ENCODE assay signal across 8 cellular contexts in the genomic region with DNA sequence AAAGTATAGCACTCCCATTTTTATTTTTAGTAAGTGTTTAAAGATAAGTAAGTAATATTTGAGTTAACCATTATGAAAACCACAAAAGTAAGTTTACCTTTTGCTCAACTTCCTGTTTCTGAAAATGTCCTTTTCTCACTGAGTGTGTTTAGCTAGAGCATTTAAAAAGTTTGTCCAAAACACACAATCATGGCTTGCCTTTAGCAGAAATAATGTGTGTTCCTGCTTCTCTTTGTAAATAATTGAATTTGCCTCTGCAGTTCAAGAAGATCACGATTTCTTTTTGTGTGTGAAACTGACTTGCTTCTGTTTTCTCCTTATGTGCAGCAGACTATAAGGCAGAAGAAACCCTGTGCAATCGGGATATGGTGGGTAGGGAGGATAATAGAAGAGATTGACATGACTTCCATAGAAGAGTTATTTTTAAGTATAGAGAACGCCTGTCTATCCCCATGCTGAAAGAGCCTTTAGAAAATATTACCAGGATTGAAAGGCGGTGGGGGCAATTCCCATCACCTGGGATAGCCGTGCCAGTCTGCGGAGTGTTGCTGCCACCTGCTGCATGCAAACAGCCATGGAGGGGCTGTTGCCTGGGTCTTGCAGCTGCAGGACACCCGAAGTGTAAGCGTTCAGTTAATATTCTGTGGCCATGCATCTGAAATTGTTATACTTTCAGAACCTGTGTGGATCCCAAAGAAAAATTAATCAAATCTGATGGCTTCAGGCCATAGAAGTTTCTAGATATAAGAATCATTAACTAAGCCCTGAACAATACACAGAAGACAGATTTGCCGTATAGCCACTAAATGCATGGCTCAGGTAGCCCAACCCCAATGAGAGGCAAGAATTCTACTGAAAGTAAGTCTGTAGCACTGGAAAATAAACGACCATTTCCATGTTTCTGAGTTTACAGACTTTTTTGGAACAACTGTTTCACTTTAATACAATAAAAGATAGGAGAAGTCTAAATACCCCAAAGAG. TPM values are rescaled to one million over a fixed set of nuclear protein-coding genes. Genes with fewer than 3 reads are reported as not detected.
DNase-seq lines count a peak whose midpoint lies in the region; ATAC-seq and TF ChIP-seq lines count a peak whose summit lies in the region.

No MANE protein-coding gene starts in this region.

- peaks cover 34% of the 10 kb centered on the region for H3K36me3 Mint-ChIP-seq in activated CD8-positive, alpha-beta T cell treated with anti-CD3 and anti-CD28 coated beads, Interleukin-2, amount 10 ng/mL, durations not matched to agents 7 days and 5 days (ENCODE audit: low read depth)
- no peaks in the 10 kb centered on the region for H3K36me3 Mint-ChIP-seq in type B pancreatic cell

- CTCF ChIA-PET in activated CD8-positive, alpha-beta T cell treated with anti-CD3 and anti-CD28 coated beads, Interleukin-2, amount 10 ng/mL, durations not matched to agents 7 days and 5 days (lab: Charles Lee), result interaction anchor here (0.6 to 3.5 kb wide), 30 partner anchors 8 to 528 kb away, joined by 3 to 15 read pairs (median 3); no protein-coding TSS in a partner anchor

- H3K9me3 Mint-ChIP-seq in activated CD8-positive, alpha-beta T cell treated with anti-CD3 and anti-CD28 coated beads, Interleukin-2, amount 10 ng/mL, durations not matched to agents 7 days and 5 days (ENCODE audit: insufficient read depth), result no peaks in the 10 kb centered on the region
- H3K9me3 Mint-ChIP-seq in type B pancreatic cell, result peaks cover 7% of the 10 kb centered on the region

- H3K4me3 ChIP-seq in epithelial cell of proximal tubule (ENCODE audit: low read depth, low read length), result peak overlapping the region; percentile 22

- H3K4me1 Mint-ChIP-seq in activated CD8-positive, alpha-beta T cell treated with anti-CD3 and anti-CD28 coated beads, Interleukin-2, amount 10 ng/mL, durations not matched to agents 7 days and 5 days (ENCODE audit: low read depth), result peaks cover 57% of the 10 kb centered on the region
- peaks cover 19% of the 10 kb centered on the region for H3K4me1 Mint-ChIP-seq in type B pancreatic cell (ENCODE audit: unreplicated experiment)

- POLR2A ChIA-PET in activated CD8-positive, alpha-beta T cell treated with anti-CD3 and anti-CD28 coated beads, Interleukin-2, amount 10 ng/mL, durations not matched to agents 7 days and 5 days (lab: Charles Lee), result interaction anchor here (0.6 kb wide), 1 partner anchor 16 kb away, joined by 4 read pairs; no protein-coding TSS in a partner anchor

- no peaks in the 10 kb centered on the region for H3K27me3 Mint-ChIP-seq in activated CD8-positive, alpha-beta T cell treated with anti-CD3 and anti-CD28 coated beads, Interleukin-2, amount 10 ng/mL, durations not matched to agents 7 days and 5 days (ENCODE audit: low read depth)
- H3K27me3 Mint-ChIP-seq in type B pancreatic cell, result no peaks in the 10 kb centered on the region

- peak overlapping the region; percentile 99 for H3K27ac Mint-ChIP-seq in activated CD8-positive, alpha-beta T cell treated with anti-CD3 and anti-CD28 coated beads, Interleukin-2, amount 10 ng/mL, durations not matched to agents 7 days and 5 days
- H3K27ac Mint-ChIP-seq in type B pancreatic cell, result peak overlapping the region; percentile 68

- H3K4me3 Mint-ChIP-seq in activated CD8-positive, alpha-beta T cell treated with anti-CD3 and anti-CD28 coated beads, Interleukin-2, amount 10 ng/mL, durations not matched to agents 7 days and 5 days, result peak overlapping the region; percentile 67
- H3K4me3 Mint-ChIP-seq in type B pancreatic cell, result peak overlapping the region; percentile 63

- DNase-seq in AG20443 (ENCODE audit: low spot score) (peak; percentile 79), NCI-H460 (ENCODE audit: extremely low read depth, low read depth) (peak; percentile 9), epithelial cell of proximal tubule (ENCODE audit: low read depth) (peak; percentile 13), omental fat pad (ENCODE audit: low spot score) (no peak), type B pancreatic cell (ENCODE audit: extremely low spot score, unreplicated experiment) (peak; percentile 73)
- peak; percentile 80 for DNase-seq in activated CD8-positive, alpha-beta T cell treated with anti-CD3 and anti-CD28 coated beads, Interleukin-2, amount 10 ng/mL, durations not matched to agents 7 days and 5 days

- ATAC-seq in GM18517 (IDR thresholded peaks at IDR 0.05; ENCODE audit: unreplicated experiment) (peak; percentile 68), HG02973 (IDR thresholded peaks at IDR 0.05; ENCODE audit: unreplicated experiment) (peak; percentile 58), omental fat pad (ENCODE audit: low FRiP score) (peak; percentile 63)
- ATAC-seq in activated CD8-positive, alpha-beta T cell treated with anti-CD3 and anti-CD28 coated beads, Interleukin-2, amount 10 ng/mL, durations not matched to agents 7 days and 5 days, result peak; percentile 59

- TF ChIP-seq CTCF in epithelial cell of proximal tubule (conservative IDR thresholded peaks at IDR 0.05; ENCODE audit: low read depth, low read length), result peak; percentile 98
- no peak for TF ChIP-seq CTCF in omental fat pad (IDR thresholded peaks at IDR 0.05)
- peak; percentile 86 for TF ChIP-seq CTCF in type B pancreatic cell (conservative IDR thresholded peaks at IDR 0.05)

RNA-seq across cellular contexts. Expression of a gene that starts 2.4 kb away (rescaled TPM):
- not detected in 2 replicates for total RNA-seq in NCI-H460 (2014; rRNA removed; shearing (Covaris generic))
- not detected in 2 replicates for polyA plus RNA-seq in NCI-H460 (2014; cell fraction: nucleus; rRNA removed)
- total RNA-seq in activated CD8-positive, alpha-beta T cell treated with anti-CD3 and anti-CD28 coated beads, Interleukin-2, amount 10 ng/mL, durations not matched to agents 7 days and 5 days, result 100 to 1,000 TPM; 293 to 303 TPM
- total RNA-seq in epithelial cell of proximal tubule (0.14 TPM in 1 of 2 replicates, not detected in the other), omental fat pad (1 to 10 TPM; 3.8 to 5.0 (median 4.2) TPM), type B pancreatic cell (ENCODE audit: low replicate concordance) (not detected in 2 replicates)

RNA-seq across cellular contexts. Expression of a gene that starts 55.5 kb away (rescaled TPM):
- not detected in 2 replicates for total RNA-seq in NCI-H460 (2014; rRNA removed; shearing (Covaris generic))
- polyA plus RNA-seq in NCI-H460 (2014; cell fraction: nucleus; rRNA removed), result not detected in 2 replicates
- under 1 TPM; 0.68 to 0.74 TPM for total RNA-seq in activated CD8-positive, alpha-beta T cell treated with anti-CD3 and anti-CD28 coated beads, Interleukin-2, amount 10 ng/mL, durations not matched to agents 7 days and 5 days
- total RNA-seq in epithelial cell of proximal tubule (2.4 and 14.7 TPM in 2 replicates), omental fat pad (under 1 TPM in 1 of 4 donors, not detected in 3; 0.56 TPM), type B pancreatic cell (ENCODE audit: low replicate concordance) (2.2 and 3.3 TPM in 2 replicates)

Comparison
In these comparisons a context has a peak if more than half of its experiments do, and no peak if none do; other contexts are left out.
1. CTCF ChIP-seq: peak in epithelial cell of proximal tubule (single experiment) and type B pancreatic cell (single experiment); none in omental fat pad (0 of 3).
2. RNA of a gene that starts 2.4 kb away (total RNA-seq): 293 to 303 TPM in activated CD8-positive, alpha-beta T cell treated with anti-CD3 and anti-CD28 coated beads, Interleukin-2, amount 10 ng/mL, durations not matched to agents 7 days and 5 days; 3.8 to 5.0 TPM in omental fat pad, not detected in type B pancreatic cell, not detected in NCI-H460 and 0.14 TPM in epithelial cell of proximal tubule; every median in the first group is over 10 times any median in the second.
3. Peak in every context shown above with its lines, with median percentiles within 50 percentile points of each other: ATAC-seq.